Comparison of ENCODE assay signal across 15 cellular contexts in genomic region chr7:122884186-122884585, GRCh38. TPM values are rescaled to one million over a fixed set of nuclear protein-coding genes. Genes with fewer than 3 reads are reported as not detected.
DNase-seq lines count a peak whose midpoint lies in the region; ATAC-seq and TF ChIP-seq lines count a peak whose summit lies in the region.
"Had no signal": no experiment of that assay in that cellular context is flagged by ENCODE, and none has a peak within 500 bp of the region (broad histone marks: within the 10 kb centered on the region; RNA-seq: fewer than 3 reads in every experiment).

No MANE protein-coding gene starts in this region.

- peak; percentile 64 for DNase-seq in NCI-H2196 (lab: John Stamatoyannopoulos, UW; ENCODE audit: unreplicated experiment)
- peak; percentile 64 for DNase-seq in cerebellar cortex (ENCODE audit: low spot score)
- peak; percentile 14 for DNase-seq in prostate gland (ENCODE audit: low spot score)
- DNase-seq in CD8-positive, alpha-beta memory T cell: no peak
- no peak for DNase-seq in GM13977 (ENCODE audit: low spot score)
- no peak for DNase-seq in H7
- DNase-seq: activated B cell treated with CpG ODN at 0.5 μM for 24 hours; CD4-positive, alpha-beta T cell; H9; islet precursor cell had no signal

- CTCF ChIA-PET in CD8-positive, alpha-beta memory T cell (lab: Charles Lee): no interaction called here

- H3K4me3 ChIP-seq in KMS-11 (IDR thresholded peaks at IDR 0.05; ENCODE audit: insufficient read depth, low read depth, low read length): no peak overlapping the region
- peak overlapping the region in 1 of 2 donors; percentile 77 for H3K4me3 ChIP-seq in prostate gland
- no peak overlapping the region for H3K4me3 ChIP-seq in CD8-positive, alpha-beta memory T cell (ENCODE audit: low read length)
- H3K4me3 ChIP-seq in H7 (ENCODE audit: insufficient read depth, low read depth, low read length): no peak overlapping the region

- H3K4me1 ChIP-seq in KMS-11 (ENCODE audit: low read depth, poor library complexity, severe bottlenecking) (peaks cover 52% of the 10 kb centered on the region), prostate gland (replicated peaks) (no peaks in the 10 kb centered on the region)
- no peaks in the 10 kb centered on the region for H3K4me1 ChIP-seq in CD8-positive, alpha-beta memory T cell (ENCODE audit: insufficient read depth, low read length)

- no peak for ATAC-seq in GM18505 (IDR thresholded peaks at IDR 0.05; ENCODE audit: unreplicated experiment)
- ATAC-seq: natural killer cell treated with Interleukin-12 subunit alpha and Interleukin-12 subunit beta and Interleukin-15 and Interleukin-18, amount 100 ng/mL, for 72 hours had no signal

- no peaks in the 10 kb centered on the region for H3K36me3 Mint-ChIP-seq in CD8-positive, alpha-beta memory T cell
- H3K36me3 Mint-ChIP-seq: natural killer cell treated with Interleukin-12 subunit alpha and Interleukin-12 subunit beta and Interleukin-15 and Interleukin-18, amount 100 ng/mL, for 72 hours had no signal

- no peaks in the 10 kb centered on the region for H4K20me1 ChIP-seq in KMS-11 (ENCODE audit: insufficient read depth)

- peaks cover 0 to 12% (median 0%) of the 10 kb centered on the region in 3 donors for H3K4me1 Mint-ChIP-seq in CD8-positive, alpha-beta memory T cell

- H3K27me3 ChIP-seq in KMS-11 (ENCODE audit: insufficient read depth, low read depth) (no peaks in the 10 kb centered on the region), prostate gland (replicated peaks; ENCODE audit: insufficient read depth) (no peaks in the 10 kb centered on the region), H7 (ENCODE audit: control insufficient read depth, insufficient read depth, low read length) (peaks cover 34% of the 10 kb centered on the region)
- H3K27me3 ChIP-seq in CD8-positive, alpha-beta memory T cell (ENCODE audit: insufficient read depth, low read length, poor library complexity, severe bottlenecking): peaks cover 4% of the 10 kb centered on the region

- H3K27ac ChIP-seq in KMS-11: no peak overlapping the region
- no peak overlapping the region for H3K27ac ChIP-seq in prostate gland
- H3K27ac ChIP-seq in CD8-positive, alpha-beta memory T cell (ENCODE audit: low read depth, low read length): no peak overlapping the region
- H3K27ac ChIP-seq: cardiac muscle cell had no signal

- 43% methylated on average over 4 of the region's 4 CpGs for WGBS in prostate gland

- TF ChIP-seq CTCF in KMS-11 (conservative IDR thresholded peaks at IDR 0.05; ENCODE audit: low read depth, low read length): no peak
- TF ChIP-seq CTCF in prostate gland (IDR thresholded peaks at IDR 0.05): no peak
- no peak for TF ChIP-seq CTCF in GM13977 (IDR thresholded peaks at IDR 0.05; ENCODE audit: extremely low read depth, insufficient read depth, missing control alignments)

- in situ Hi-C loops in GM13977 (cut with MboI; ENCODE audit: low pct_unique_long_range_greater_than_20kb, low sequenced_read_pairs, unreplicated experiment): no loop called here

- TF ChIP-seq POLR2A in prostate gland (IDR thresholded peaks at IDR 0.05) (no peak), GM18505 (IDR thresholded peaks at IDR 0.05; ENCODE audit: borderline replicate concordance, extremely low read depth, insufficient read depth, insufficient read length) (no peak)

- intact Hi-C loops in prostate gland (cut with DNase I): loop anchor here (10.0 kb wide), 2 partner anchors 199 to 271 kb away; no protein-coding TSS in a partner anchor

- H3K36me3 ChIP-seq in KMS-11 (ENCODE audit: insufficient read depth) (no peaks in the 10 kb centered on the region), prostate gland (no peaks in the 10 kb centered on the region), H7 (replicated peaks; ENCODE audit: control insufficient read depth, insufficient read depth, low read length) (no peaks in the 10 kb centered on the region)
- H3K36me3 ChIP-seq in CD8-positive, alpha-beta memory T cell (ENCODE audit: insufficient read depth, low read length): no peaks in the 10 kb centered on the region
- H3K36me3 ChIP-seq: cardiac muscle cell had no signal

- H3K79me2 ChIP-seq in KMS-11 (ENCODE audit: insufficient read depth, low read depth): no peaks in the 10 kb centered on the region; the same call in 1 of the 2 replicates

- H3K4me2 ChIP-seq in KMS-11: peak overlapping the region; percentile 90; the same call in 1 of the 2 replicates

- no peaks in the 10 kb centered on the region for H3K9me3 ChIP-seq in prostate gland
- H3K9me3 ChIP-seq in CD8-positive, alpha-beta memory T cell (ENCODE audit: low read length): no peaks in the 10 kb centered on the region

- POLR2A ChIA-PET in CD8-positive, alpha-beta memory T cell (lab: Charles Lee): no interaction called here

- no peak overlapping the region for H3K4me3 Mint-ChIP-seq in CD8-positive, alpha-beta memory T cell
- H3K4me3 Mint-ChIP-seq: activated B cell treated with CpG ODN at 0.5 μM for 24 hours; activated T-helper 1 cell treated with anti-CD3 and anti-CD28 coated beads, Interleukin-12 subunit alpha, Interleukin-12 subunit beta, Interleukin-2, Interleukin-4 antibody, amounts not matched to agents 30 ng/mL and 10 ng/mL and 1 ng/mL, durations not matched to agents 14 hours and 24 hours and 36 hours; CD4-positive, alpha-beta T cell; natural killer cell treated with Interleukin-12 subunit alpha and Interleukin-12 subunit beta and Interleukin-15 and Interleukin-18, amount 100 ng/mL, for 72 hours had no signal

- no peak overlapping the region for H3K9ac ChIP-seq in KMS-11

- peaks cover 22 to 51% of the 10 kb centered on the region in 2 donors for H3K27me3 Mint-ChIP-seq in CD8-positive, alpha-beta memory T cell

- H3K27ac Mint-ChIP-seq in CD8-positive, alpha-beta memory T cell: no peak overlapping the region
- H3K27ac Mint-ChIP-seq: activated B cell treated with CpG ODN at 0.5 μM for 24 hours; activated T-helper 1 cell treated with anti-CD3 and anti-CD28 coated beads, Interleukin-12 subunit alpha, Interleukin-12 subunit beta, Interleukin-2, Interleukin-4 antibody, amounts not matched to agents 30 ng/mL and 10 ng/mL and 1 ng/mL, durations not matched to agents 14 hours and 24 hours and 36 hours; CD4-positive, alpha-beta T cell; H9; natural killer cell treated with Interleukin-12 subunit alpha and Interleukin-12 subunit beta and Interleukin-15 and Interleukin-18, amount 100 ng/mL, for 72 hours had no signal

- no peak overlapping the region for H2AFZ ChIP-seq in KMS-11 (ENCODE audit: low read depth)

- H3K9me3 Mint-ChIP-seq in CD8-positive, alpha-beta memory T cell: peaks cover 0 to 15% (median 8%) of the 10 kb centered on the region in 5 donors
- H3K9me3 Mint-ChIP-seq: activated B cell treated with CpG ODN at 0.5 μM for 24 hours; activated T-helper 1 cell treated with anti-CD3 and anti-CD28 coated beads, Interleukin-12 subunit alpha, Interleukin-12 subunit beta, Interleukin-2, Interleukin-4 antibody, amounts not matched to agents 30 ng/mL and 10 ng/mL and 1 ng/mL, durations not matched to agents 14 hours and 24 hours and 36 hours; CD4-positive, alpha-beta T cell; H9 had no signal

RNA-seq across cellular contexts. Expression of gene CADPS2, which starts 2.1 kb away (rescaled TPM):
- 10 to 100 TPM; 22.2 to 50.4 TPM for total RNA-seq in prostate gland
- total RNA-seq in CD8-positive, alpha-beta memory T cell: not detected
- polyA plus RNA-seq in CD8-positive, alpha-beta memory T cell: not detected
- 5.9 and 6.9 TPM in 2 replicates for total RNA-seq in H7 (2014; rRNA removed; shearing (Covaris generic))
- total RNA-seq: activated B cell treated with CpG ODN at 0.5 μM for 24 hours; activated T-helper 1 cell treated with anti-CD3 and anti-CD28 coated beads, Interleukin-12 subunit alpha, Interleukin-12 subunit beta, Interleukin-2, Interleukin-4 antibody, amounts not matched to agents 30 ng/mL and 10 ng/mL and 1 ng/mL, durations not matched to agents 14 hours and 24 hours and 36 hours; CD4-positive, alpha-beta T cell; natural killer cell treated with Interleukin-12 subunit alpha and Interleukin-12 subunit beta and Interleukin-15 and Interleukin-18, amount 100 ng/mL, for 72 hours had no signal

Comparison
In these comparisons a context has a peak if more than half of its experiments do, and no peak if none do; other contexts are left out.
1. DNase-seq: peak in NCI-H2196 (single experiment), cerebellar cortex (single experiment) and prostate gland (single experiment); none in CD8-positive, alpha-beta memory T cell (0 of 5), GM13977 (single experiment) and H7 (single experiment).